In the genomic region with DNA sequence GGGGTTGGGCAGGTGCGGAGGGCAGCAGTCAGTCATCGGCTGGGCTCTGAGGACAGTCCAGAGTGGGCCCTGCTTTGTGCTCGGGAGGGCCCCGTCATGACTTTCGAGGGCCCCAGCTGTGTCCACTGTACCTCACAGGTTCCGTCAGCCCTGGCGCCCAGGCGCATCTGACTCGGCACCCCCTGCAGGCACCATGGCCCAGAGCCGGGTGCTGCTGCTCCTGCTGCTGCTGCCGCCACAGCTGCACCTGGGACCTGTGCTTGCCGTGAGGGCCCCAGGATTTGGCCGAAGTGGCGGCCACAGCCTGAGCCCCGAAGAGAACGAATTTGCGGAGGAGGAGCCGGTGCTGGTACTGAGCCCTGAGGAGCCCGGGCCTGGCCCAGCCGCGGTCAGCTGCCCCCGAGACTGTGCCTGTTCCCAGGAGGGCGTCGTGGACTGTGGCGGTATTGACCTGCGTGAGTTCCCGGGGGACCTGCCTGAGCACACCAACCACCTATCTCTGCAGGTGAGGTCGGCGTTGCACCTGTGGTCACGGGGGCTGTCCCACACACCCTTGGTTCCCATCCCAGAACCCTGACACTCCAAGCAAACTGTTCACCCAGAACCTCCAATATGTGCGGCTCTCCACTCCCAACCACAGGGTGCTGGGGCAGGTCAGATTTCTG, we compare ENCODE assay signal across 18 cellular contexts. TPM values are rescaled to one million over a fixed set of nuclear protein-coding genes. Genes with fewer than 3 reads are reported as not detected.
A peak's percentile ranks its signal among the peaks of the same experiment; 100 is the strongest.
DNase-seq lines count a peak whose midpoint lies in the region; ATAC-seq and TF ChIP-seq lines count a peak whose summit lies in the region.
"Had no signal": no experiment of that assay in that cellular context is flagged by ENCODE, and none has a peak within 500 bp of the region (broad histone marks: within the 10 kb centered on the region; RNA-seq: fewer than 3 reads in every experiment).

No MANE protein-coding gene starts in this region.

- H3K4me1 Mint-ChIP-seq in natural killer cell treated with Interleukin-12 subunit alpha and Interleukin-12 subunit beta and Interleukin-15 and Interleukin-18, amount 100 ng/mL, for 72 hours (ENCODE audit: low read depth in 2 of 2) = no peaks in the 10 kb centered on the region
- peaks cover 0 to 4% of the 10 kb centered on the region in 2 donors for H3K4me1 Mint-ChIP-seq in natural killer cell
- H3K4me1 Mint-ChIP-seq in chondrocyte (ENCODE audit: low read depth) = no peaks in the 10 kb centered on the region
- H3K4me1 Mint-ChIP-seq: IgD-negative memory B cell had no signal

- no peaks in the 10 kb centered on the region for H3K36me3 Mint-ChIP-seq in natural killer cell treated with Interleukin-12 subunit alpha and Interleukin-12 subunit beta and Interleukin-15 and Interleukin-18, amount 100 ng/mL, for 72 hours
- H3K36me3 Mint-ChIP-seq in natural killer cell (no peaks in the 10 kb centered on the region), chondrocyte (ENCODE audit: low read depth) (no peaks in the 10 kb centered on the region)
- H3K36me3 Mint-ChIP-seq: IgD-negative memory B cell had no signal

- TF ChIP-seq POLR2A in uterus (IDR thresholded peaks at IDR 0.05) = no peak

- no peak for DNase-seq in natural killer cell treated with Interleukin-12 subunit alpha and Interleukin-12 subunit beta and Interleukin-15 and Interleukin-18, amount 100 ng/mL, for 72 hours (ENCODE audit: low spot score)
- DNase-seq in natural killer cell (no peak), chondrocyte (ENCODE audit: low spot score) (peak; percentile 82), mesenteric fat pad (ENCODE audit: low spot score) (peak; percentile 88), uterus (peak; percentile 12 to 15), NOMO-1 (lab: John Stamatoyannopoulos, UW; ENCODE audit: unreplicated experiment in 2 of 2) (no peak), HPDE6-E6E7 (ENCODE audit: extremely low spot score) (no peak), SK-N-DZ (ENCODE audit: low spot score) (no peak)
- DNase-seq: activated CD4-positive, alpha-beta T cell treated with anti-CD3 and anti-CD28 coated beads for 48 hours; NCI-H187; SIG-M5; stimulated activated CD4-positive, alpha-beta T cell treated with anti-CD3 and anti-CD28 coated beads, Interleukin-4, amount 100 ng/mL, for 1 hour; testis had no signal

- intact Hi-C loops in natural killer cell (cut with micrococcal nuclease) = no loop called here
- intact Hi-C loops in uterus (cut with DNase I; ENCODE audit: low total_unique reads) = loop anchor here (10.0 kb wide), 1 partner anchor 115 kb away; no protein-coding TSS in a partner anchor

- H3K4me3 ChIP-seq in uterus = no peak overlapping the region
- H3K4me3 ChIP-seq: cardiac muscle cell, testis had no signal

- H3K36me3 ChIP-seq in uterus = no peaks in the 10 kb centered on the region
- H3K36me3 ChIP-seq: cardiac muscle cell had no signal

- no peak overlapping the region for H3K4me3 Mint-ChIP-seq in natural killer cell treated with Interleukin-12 subunit alpha and Interleukin-12 subunit beta and Interleukin-15 and Interleukin-18, amount 100 ng/mL, for 72 hours
- H3K4me3 Mint-ChIP-seq in natural killer cell (no peak overlapping the region), chondrocyte (ENCODE audit: unreplicated experiment) (no peak overlapping the region)
- H3K4me3 Mint-ChIP-seq: IgD-negative memory B cell had no signal

- no peak for TF ChIP-seq CTCF in natural killer cell (IDR thresholded peaks at IDR 0.05)
- TF ChIP-seq CTCF in chondrocyte (IDR thresholded peaks at IDR 0.05) = no peak
- TF ChIP-seq CTCF in uterus (IDR thresholded peaks at IDR 0.05) = no peak

- peaks cover 0 to 4% of the 10 kb centered on the region in 2 donors for H3K27me3 Mint-ChIP-seq in natural killer cell treated with Interleukin-12 subunit alpha and Interleukin-12 subunit beta and Interleukin-15 and Interleukin-18, amount 100 ng/mL, for 72 hours
- H3K27me3 Mint-ChIP-seq in natural killer cell (ENCODE audit: low read depth in 2 of 2) = peaks cover 0 to 4% of the 10 kb centered on the region in 2 donors
- no peaks in the 10 kb centered on the region for H3K27me3 Mint-ChIP-seq in chondrocyte (ENCODE audit: low read depth)

- H3K27ac Mint-ChIP-seq in natural killer cell treated with Interleukin-12 subunit alpha and Interleukin-12 subunit beta and Interleukin-15 and Interleukin-18, amount 100 ng/mL, for 72 hours = no peak overlapping the region
- H3K27ac Mint-ChIP-seq in natural killer cell (no peak overlapping the region), chondrocyte (ENCODE audit: unreplicated experiment) (no peak overlapping the region)
- H3K27ac Mint-ChIP-seq: IgD-negative memory B cell had no signal

- H3K9me3 ChIP-seq in uterus = no peaks in the 10 kb centered on the region
- H3K9me3 ChIP-seq: testis had no signal

- H3K27ac ChIP-seq in uterus = no peak overlapping the region
- H3K27ac ChIP-seq: cardiac muscle cell, testis had no signal

- H3K4me1 ChIP-seq in uterus = peaks cover 0 to 2% of the 10 kb centered on the region in 2 donors

- H3K9me3 Mint-ChIP-seq in natural killer cell treated with Interleukin-12 subunit alpha and Interleukin-12 subunit beta and Interleukin-15 and Interleukin-18, amount 100 ng/mL, for 72 hours = no peaks in the 10 kb centered on the region
- no peaks in the 10 kb centered on the region for H3K9me3 Mint-ChIP-seq in natural killer cell
- H3K9me3 Mint-ChIP-seq in chondrocyte (ENCODE audit: low read depth) = no peaks in the 10 kb centered on the region
- H3K9me3 Mint-ChIP-seq: IgD-negative memory B cell had no signal

- no peaks in the 10 kb centered on the region for H3K27me3 ChIP-seq in uterus
- H3K27me3 ChIP-seq: testis had no signal

- ATAC-seq in natural killer cell treated with Interleukin-12 subunit alpha and Interleukin-12 subunit beta and Interleukin-15 and Interleukin-18, amount 100 ng/mL, for 72 hours = peak; percentile 8 to 35
- ATAC-seq in natural killer cell = no peak

RNA-seq across cellular contexts. Expression of gene PODN, which starts 7.8 kb away (rescaled TPM):
- not detected for total RNA-seq in natural killer cell treated with Interleukin-12 subunit alpha and Interleukin-12 subunit beta and Interleukin-15 and Interleukin-18, amount 100 ng/mL, for 72 hours
- total RNA-seq in natural killer cell (10 to 100 TPM in 2 of 3 donors, 1 to 10 TPM in 1; 8.8 to 13.2 (median 11.2) TPM), chondrocyte (4.1 to 9.3 TPM (median 9.2 TPM) in 3 replicates), mesenteric fat pad (86.3 TPM), uterus (100 to 1,000 TPM in 1 of 4 donors, 10 to 100 TPM in 3; 20.9 to 100 (median 71.8) TPM)
- 0.88 and 1.2 TPM in 2 replicates for polyA plus RNA-seq in SK-N-DZ (2014; cell fraction: cytosol; rRNA removed)
- 1.8 and 3.4 TPM in 2 replicates for polyA plus RNA-seq in SK-N-DZ (2014; cell fraction: nucleus; rRNA removed)
- total RNA-seq: Daoy; NCI-H460; T-helper 2 cell treated with Interferon-gamma antibody and Interleukin-4, amounts not matched to agents 100 ng/mL and 5 ng/mL, for 36 hours had no signal
- polyA plus RNA-seq: IgD-negative memory B cell had no signal

Comparison
In these comparisons a context has a peak if more than half of its experiments do, and no peak if none do; other contexts are left out.
1. ATAC-seq: peak in natural killer cell treated with Interleukin-12 subunit alpha and Interleukin-12 subunit beta and Interleukin-15 and Interleukin-18, amount 100 ng/mL, for 72 hours (2 of 2); none in natural killer cell (0 of 3).
2. DNase-seq: peak in chondrocyte (single experiment), mesenteric fat pad (single experiment) and uterus (2 of 2); none in natural killer cell treated with Interleukin-12 subunit alpha and Interleukin-12 subunit beta and Interleukin-15 and Interleukin-18, amount 100 ng/mL, for 72 hours (single experiment), natural killer cell (single experiment), NOMO-1 (0 of 2), HPDE6-E6E7 (single experiment) and SK-N-DZ (single experiment).